In the genomic region with DNA sequence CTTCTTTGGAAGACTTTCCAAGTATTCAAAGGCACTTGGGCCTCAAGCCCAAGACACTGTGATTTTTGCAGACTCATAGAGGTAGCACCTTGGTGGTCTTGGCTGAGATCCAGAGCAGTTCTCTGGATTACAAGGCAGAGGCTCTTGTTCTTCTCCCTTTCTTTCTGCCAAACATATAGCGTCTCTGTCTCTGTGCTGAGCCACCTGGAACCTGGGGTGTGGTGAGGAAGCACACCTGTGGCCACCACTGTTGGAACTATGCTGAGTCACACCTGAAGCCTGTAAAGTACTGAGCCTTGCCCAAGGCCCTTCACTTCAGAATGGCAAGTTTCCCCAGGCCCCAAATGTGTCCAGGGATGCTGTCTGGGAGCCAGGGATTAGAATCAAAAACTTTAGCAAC, we compare ENCODE assay signal across 2 cellular contexts.
TF ChIP-seq lines count a peak whose summit lies in the region.

No MANE protein-coding gene starts in this region.

TF ChIP-seq in GM23338, 12 proteins besides CTCF, POLR2A, EP300 and RAD21 (continued from another document):
- TF ChIP-seq, protein P1, sequence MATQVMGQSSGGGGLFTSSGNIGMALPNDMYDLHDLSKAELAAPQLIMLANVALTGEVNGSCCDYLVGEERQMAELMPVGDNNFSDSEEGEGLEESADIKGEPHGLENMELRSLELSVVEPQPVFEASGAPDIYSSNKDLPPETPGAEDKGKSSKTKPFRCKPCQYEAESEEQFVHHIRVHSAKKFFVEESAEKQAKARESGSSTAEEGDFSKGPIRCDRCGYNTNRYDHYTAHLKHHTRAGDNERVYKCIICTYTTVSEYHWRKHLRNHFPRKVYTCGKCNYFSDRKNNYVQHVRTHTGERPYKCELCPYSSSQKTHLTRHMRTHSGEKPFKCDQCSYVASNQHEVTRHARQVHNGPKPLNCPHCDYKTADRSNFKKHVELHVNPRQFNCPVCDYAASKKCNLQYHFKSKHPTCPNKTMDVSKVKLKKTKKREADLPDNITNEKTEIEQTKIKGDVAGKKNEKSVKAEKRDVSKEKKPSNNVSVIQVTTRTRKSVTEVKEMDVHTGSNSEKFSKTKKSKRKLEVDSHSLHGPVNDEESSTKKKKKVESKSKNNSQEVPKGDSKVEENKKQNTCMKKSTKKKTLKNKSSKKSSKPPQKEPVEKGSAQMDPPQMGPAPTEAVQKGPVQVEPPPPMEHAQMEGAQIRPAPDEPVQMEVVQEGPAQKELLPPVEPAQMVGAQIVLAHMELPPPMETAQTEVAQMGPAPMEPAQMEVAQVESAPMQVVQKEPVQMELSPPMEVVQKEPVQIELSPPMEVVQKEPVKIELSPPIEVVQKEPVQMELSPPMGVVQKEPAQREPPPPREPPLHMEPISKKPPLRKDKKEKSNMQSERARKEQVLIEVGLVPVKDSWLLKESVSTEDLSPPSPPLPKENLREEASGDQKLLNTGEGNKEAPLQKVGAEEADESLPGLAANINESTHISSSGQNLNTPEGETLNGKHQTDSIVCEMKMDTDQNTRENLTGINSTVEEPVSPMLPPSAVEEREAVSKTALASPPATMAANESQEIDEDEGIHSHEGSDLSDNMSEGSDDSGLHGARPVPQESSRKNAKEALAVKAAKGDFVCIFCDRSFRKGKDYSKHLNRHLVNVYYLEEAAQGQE (IDR thresholded peaks at IDR 0.05; ENCODE audit: unreplicated experiment) = no peak
- TF ChIP-seq JUNB (IDR thresholded peaks at IDR 0.05; ENCODE audit: unreplicated experiment) = no peak
- TF ChIP-seq ZNF114 (CRISPR knock-in tag; IDR thresholded peaks at IDR 0.05) = no peak
- TF ChIP-seq, protein P2, sequence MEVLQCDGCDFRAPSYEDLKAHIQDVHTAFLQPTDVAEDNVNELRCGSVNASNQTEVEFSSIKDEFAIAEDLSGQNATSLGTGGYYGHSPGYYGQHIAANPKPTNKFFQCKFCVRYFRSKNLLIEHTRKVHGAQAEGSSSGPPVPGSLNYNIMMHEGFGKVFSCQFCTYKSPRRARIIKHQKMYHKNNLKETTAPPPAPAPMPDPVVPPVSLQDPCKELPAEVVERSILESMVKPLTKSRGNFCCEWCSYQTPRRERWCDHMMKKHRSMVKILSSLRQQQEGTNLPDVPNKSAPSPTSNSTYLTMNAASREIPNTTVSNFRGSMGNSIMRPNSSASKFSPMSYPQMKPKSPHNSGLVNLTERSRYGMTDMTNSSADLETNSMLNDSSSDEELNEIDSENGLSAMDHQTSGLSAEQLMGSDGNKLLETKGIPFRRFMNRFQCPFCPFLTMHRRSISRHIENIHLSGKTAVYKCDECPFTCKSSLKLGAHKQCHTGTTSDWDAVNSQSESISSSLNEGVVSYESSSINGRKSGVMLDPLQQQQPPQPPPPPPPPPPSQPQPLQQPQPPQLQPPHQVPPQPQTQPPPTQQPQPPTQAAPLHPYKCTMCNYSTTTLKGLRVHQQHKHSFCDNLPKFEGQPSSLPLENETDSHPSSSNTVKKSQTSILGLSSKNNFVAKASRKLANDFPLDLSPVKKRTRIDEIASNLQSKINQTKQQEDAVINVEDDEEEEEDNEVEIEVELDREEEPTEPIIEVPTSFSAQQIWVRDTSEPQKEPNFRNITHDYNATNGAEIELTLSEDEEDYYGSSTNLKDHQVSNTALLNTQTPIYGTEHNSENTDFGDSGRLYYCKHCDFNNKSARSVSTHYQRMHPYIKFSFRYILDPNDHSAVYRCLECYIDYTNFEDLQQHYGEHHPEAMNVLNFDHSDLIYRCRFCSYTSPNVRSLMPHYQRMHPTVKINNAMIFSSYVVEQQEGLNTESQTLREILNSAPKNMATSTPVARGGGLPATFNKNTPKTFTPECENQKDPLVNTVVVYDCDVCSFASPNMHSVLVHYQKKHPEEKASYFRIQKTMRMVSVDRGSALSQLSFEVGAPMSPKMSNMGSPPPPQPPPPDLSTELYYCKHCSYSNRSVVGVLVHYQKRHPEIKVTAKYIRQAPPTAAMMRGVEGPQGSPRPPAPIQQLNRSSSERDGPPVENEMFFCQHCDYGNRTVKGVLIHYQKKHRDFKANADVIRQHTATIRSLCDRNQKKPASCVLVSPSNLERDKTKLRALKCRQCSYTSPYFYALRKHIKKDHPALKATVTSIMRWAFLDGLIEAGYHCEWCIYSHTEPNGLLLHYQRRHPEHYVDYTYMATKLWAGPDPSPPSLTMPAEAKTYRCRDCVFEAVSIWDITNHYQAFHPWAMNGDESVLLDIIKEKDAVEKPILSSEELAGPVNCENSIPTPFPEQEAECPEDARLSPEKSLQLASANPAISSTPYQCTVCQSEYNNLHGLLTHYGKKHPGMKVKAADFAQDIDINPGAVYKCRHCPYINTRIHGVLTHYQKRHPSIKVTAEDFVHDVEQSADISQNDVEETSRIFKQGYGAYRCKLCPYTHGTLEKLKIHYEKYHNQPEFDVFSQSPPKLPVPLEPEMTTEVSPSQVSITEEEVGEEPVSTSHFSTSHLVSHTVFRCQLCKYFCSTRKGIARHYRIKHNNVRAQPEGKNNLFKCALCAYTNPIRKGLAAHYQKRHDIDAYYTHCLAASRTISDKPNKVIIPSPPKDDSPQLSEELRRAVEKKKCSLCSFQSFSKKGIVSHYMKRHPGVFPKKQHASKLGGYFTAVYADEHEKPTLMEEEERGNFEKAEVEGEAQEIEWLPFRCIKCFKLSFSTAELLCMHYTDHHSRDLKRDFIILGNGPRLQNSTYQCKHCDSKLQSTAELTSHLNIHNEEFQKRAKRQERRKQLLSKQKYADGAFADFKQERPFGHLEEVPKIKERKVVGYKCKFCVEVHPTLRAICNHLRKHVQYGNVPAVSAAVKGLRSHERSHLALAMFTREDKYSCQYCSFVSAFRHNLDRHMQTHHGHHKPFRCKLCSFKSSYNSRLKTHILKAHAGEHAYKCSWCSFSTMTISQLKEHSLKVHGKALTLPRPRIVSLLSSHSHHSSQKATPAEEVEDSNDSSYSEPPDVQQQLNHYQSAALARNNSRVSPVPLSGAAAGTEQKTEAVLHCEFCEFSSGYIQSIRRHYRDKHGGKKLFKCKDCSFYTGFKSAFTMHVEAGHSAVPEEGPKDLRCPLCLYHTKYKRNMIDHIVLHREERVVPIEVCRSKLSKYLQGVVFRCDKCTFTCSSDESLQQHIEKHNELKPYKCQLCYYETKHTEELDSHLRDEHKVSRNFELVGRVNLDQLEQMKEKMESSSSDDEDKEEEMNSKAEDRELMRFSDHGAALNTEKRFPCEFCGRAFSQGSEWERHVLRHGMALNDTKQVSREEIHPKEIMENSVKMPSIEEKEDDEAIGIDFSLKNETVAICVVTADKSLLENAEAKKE (CRISPR knock-in tag; IDR thresholded peaks at IDR 0.05) = no peak
- no peak for TF ChIP-seq STAT1 (IDR thresholded peaks at IDR 0.05; ENCODE audit: unreplicated experiment)
- TF ChIP-seq, protein P3, sequence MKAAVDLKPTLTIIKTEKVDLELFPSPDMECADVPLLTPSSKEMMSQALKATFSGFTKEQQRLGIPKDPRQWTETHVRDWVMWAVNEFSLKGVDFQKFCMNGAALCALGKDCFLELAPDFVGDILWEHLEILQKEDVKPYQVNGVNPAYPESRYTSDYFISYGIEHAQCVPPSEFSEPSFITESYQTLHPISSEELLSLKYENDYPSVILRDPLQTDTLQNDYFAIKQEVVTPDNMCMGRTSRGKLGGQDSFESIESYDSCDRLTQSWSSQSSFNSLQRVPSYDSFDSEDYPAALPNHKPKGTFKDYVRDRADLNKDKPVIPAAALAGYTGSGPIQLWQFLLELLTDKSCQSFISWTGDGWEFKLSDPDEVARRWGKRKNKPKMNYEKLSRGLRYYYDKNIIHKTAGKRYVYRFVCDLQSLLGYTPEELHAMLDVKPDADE (IDR thresholded peaks at IDR 0.05) = no peak
- no peak for TF ChIP-seq ZNF331 (CRISPR knock-in tag; IDR thresholded peaks at IDR 0.05; ENCODE audit: low read depth)
- TF ChIP-seq POLR2AphosphoS5 (IDR thresholded peaks at IDR 0.05; ENCODE audit: low read depth) = no peak
- no peak for TF ChIP-seq CREB1 (CRISPR knock-in tag; IDR thresholded peaks at IDR 0.05; ENCODE audit: low read depth)
- TF ChIP-seq NANOG (IDR thresholded peaks at IDR 0.05; ENCODE audit: borderline replicate concordance) = no peak

TF ChIP-seq in WTC11, 78 proteins besides CTCF, POLR2A, EP300 and RAD21 (continued from another document):
- TF ChIP-seq, protein P4, sequence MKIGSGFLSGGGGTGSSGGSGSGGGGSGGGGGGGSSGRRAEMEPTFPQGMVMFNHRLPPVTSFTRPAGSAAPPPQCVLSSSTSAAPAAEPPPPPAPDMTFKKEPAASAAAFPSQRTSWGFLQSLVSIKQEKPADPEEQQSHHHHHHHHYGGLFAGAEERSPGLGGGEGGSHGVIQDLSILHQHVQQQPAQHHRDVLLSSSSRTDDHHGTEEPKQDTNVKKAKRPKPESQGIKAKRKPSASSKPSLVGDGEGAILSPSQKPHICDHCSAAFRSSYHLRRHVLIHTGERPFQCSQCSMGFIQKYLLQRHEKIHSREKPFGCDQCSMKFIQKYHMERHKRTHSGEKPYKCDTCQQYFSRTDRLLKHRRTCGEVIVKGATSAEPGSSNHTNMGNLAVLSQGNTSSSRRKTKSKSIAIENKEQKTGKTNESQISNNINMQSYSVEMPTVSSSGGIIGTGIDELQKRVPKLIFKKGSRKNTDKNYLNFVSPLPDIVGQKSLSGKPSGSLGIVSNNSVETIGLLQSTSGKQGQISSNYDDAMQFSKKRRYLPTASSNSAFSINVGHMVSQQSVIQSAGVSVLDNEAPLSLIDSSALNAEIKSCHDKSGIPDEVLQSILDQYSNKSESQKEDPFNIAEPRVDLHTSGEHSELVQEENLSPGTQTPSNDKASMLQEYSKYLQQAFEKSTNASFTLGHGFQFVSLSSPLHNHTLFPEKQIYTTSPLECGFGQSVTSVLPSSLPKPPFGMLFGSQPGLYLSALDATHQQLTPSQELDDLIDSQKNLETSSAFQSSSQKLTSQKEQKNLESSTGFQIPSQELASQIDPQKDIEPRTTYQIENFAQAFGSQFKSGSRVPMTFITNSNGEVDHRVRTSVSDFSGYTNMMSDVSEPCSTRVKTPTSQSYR (CRISPR knock-in tag; IDR thresholded peaks at IDR 0.05) = no peak
- TF ChIP-seq TCF7 (CRISPR knock-in tag; IDR thresholded peaks at IDR 0.05; ENCODE audit: low read depth) = no peak
TF ChIP-seq in WTC11: peak in this region for 0.
